1 cellular context compared by ENCODE assay signal in the genomic region with DNA sequence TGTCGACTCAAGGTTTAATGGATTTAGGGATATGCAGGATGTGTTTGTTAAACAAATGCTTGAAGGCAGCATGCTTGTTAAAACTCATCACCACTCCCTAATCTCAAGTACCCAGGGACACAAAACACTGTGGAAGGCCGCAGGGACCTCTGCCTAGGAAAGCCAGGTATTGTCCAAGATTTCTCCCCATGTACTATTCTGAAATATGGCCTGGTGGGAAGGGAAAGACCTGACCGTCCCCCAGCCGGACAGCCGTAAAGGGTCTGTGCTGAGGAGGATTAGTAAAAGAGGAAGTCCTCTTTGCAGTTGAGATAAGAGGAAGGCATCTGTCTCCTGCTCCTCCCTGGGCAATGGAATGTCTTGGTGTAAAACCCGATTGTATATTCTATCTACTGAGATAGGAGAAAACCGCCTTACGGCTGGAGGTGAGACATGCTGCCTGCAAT.
A peak's percentile ranks its signal among the peaks of the same experiment; 100 is the strongest.
TF ChIP-seq lines count a peak whose summit lies in the region.

No MANE protein-coding gene starts in this region.

TF ChIP-seq in HEK293, 187 proteins besides CTCF, POLR2A, EP300 and RAD21:
- TF ChIP-seq, protein P1, sequence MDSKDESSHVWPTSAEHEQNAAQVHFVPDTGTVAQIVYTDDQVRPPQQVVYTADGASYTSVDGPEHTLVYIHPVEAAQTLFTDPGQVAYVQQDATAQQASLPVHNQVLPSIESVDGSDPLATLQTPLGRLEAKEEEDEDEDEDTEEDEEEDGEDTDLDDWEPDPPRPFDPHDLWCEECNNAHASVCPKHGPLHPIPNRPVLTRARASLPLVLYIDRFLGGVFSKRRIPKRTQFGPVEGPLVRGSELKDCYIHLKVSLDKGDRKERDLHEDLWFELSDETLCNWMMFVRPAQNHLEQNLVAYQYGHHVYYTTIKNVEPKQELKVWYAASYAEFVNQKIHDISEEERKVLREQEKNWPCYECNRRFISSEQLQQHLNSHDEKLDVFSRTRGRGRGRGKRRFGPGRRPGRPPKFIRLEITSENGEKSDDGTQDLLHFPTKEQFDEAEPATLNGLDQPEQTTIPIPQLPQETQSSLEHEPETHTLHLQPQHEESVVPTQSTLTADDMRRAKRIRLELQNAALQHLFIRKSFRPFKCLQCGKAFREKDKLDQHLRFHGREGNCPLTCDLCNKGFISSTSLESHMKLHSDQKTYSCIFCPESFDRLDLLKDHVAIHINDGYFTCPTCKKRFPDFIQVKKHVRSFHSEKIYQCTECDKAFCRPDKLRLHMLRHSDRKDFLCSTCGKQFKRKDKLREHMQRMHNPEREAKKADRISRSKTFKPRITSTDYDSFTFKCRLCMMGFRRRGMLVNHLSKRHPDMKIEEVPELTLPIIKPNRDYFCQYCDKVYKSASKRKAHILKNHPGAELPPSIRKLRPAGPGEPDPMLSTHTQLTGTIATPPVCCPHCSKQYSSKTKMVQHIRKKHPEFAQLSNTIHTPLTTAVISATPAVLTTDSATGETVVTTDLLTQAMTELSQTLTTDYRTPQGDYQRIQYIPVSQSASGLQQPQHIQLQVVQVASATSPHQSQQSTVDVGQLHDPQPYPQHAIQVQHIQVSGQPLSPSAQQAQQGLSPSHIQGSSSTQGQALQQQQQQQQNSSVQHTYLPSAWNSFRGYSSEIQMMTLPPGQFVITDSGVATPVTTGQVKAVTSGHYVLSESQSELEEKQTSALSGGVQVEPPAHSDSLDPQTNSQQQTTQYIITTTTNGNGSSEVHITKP (tag by site-specific recombination; IDR thresholded peaks at IDR 0.05), result peak; percentile 62
- TF ChIP-seq ZBTB48 (tag by site-specific recombination; IDR thresholded peaks at IDR 0.05), result peak; percentile 96
- TF ChIP-seq WT1 (tag by site-specific recombination; IDR thresholded peaks at IDR 0.05), result peak; percentile 52; the same call in 1 of the 2 replicates
TF ChIP-seq in HEK293: peak in this region for 3; not testable (repeated sequence) for 184.
